1 cellular context compared by ENCODE assay signal in genomic region chr2:69781321-69782248, GRCh38.
TF ChIP-seq lines count a peak whose summit lies in the region.

No MANE protein-coding gene starts in this region.

TF ChIP-seq in HepG2, 621 proteins besides CTCF, POLR2A, EP300 and RAD21 (continued from another document):
- TF ChIP-seq ZHX2 (IDR thresholded peaks at IDR 0.05; ENCODE audit: low read depth) (no peak; the same call in 1 of the 2 replicates), ZHX2 (CRISPR knock-in tag; IDR thresholded peaks at IDR 0.05; ENCODE audit: borderline replicate concordance) (no peak)
